10 cellular contexts compared by ENCODE assay signal in the genomic region with DNA sequence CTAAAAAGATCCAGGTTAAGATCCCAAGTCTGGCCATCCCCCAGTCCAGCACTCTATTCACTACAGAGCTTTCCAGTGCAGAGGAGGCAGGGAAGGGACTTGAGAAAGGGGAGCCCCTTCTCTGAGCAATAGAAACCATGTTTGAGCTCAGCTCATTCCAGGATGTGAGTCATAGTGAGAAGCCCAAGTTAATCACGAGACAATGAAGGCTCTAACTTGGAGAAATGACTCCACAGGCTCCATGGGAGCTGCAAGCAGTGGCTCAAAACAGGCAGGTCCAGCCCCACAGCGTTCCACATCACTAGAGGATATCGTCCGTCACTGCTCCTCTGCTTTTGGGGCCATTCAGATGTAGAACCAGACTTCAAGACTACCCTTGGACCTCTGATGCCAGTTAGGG. TPM values are rescaled to one million over a fixed set of nuclear protein-coding genes. Genes with fewer than 3 reads are reported as not detected.
DNase-seq lines count a peak whose midpoint lies in the region; ATAC-seq and TF ChIP-seq lines count a peak whose summit lies in the region.
"Had no signal": no experiment of that assay in that cellular context is flagged by ENCODE, and none has a peak within 500 bp of the region (broad histone marks: within the 10 kb centered on the region; RNA-seq: fewer than 3 reads in every experiment).

No MANE protein-coding gene starts in this region.

- no CpG with 5 or more reads among the region's 4 CpGs for WGBS in IMR-90 (ENCODE audit: extremely low coverage in 2 of 2, insufficient read length in 1 of 2), 2 experiments

- dilution Hi-C loops in IMR-90 (cut with HindIII; ENCODE audit: low sequenced_read_pairs, unreplicated experiment): no loop called here

- peak overlapping the region; percentile 99 for H2BK20ac ChIP-seq in IMR-90 (ENCODE audit: low read depth, low read length)

- H3K4me3 ChIP-seq in IMR-90 (ENCODE audit: insufficient read depth, low read depth, low read length) (no peak overlapping the region), astrocyte of the cerebellum (ENCODE audit: low read depth, low read length) (no peak overlapping the region)
- H3K4me3 ChIP-seq: Peyer's patch had no signal

- H3K18ac ChIP-seq in IMR-90 (ENCODE audit: low read depth, low read length): peak overlapping the region; percentile 93

- POLR2A ChIA-PET in IMR-90 (lab: Charles Lee; ENCODE audit: unreplicated experiment): no interaction called here

- no peaks in the 10 kb centered on the region for H4K20me1 ChIP-seq in IMR-90 (ENCODE audit: insufficient read depth, low read length)

- no peak for TF ChIP-seq CTCF in IMR-90 (conservative IDR thresholded peaks at IDR 0.05; ENCODE audit: low read depth, low read length)
- TF ChIP-seq CTCF in astrocyte of the cerebellum (IDR thresholded peaks at IDR 0.05; ENCODE audit: low read depth, low read length, missing control alignments): no peak

- H3K36me3 ChIP-seq in IMR-90 (ENCODE audit: control insufficient read depth, insufficient read depth, low read length): no peaks in the 10 kb centered on the region
- H3K36me3 ChIP-seq: Peyer's patch had no signal

- peak overlapping the region; percentile 94 for H4K91ac ChIP-seq in IMR-90 (ENCODE audit: insufficient read depth, low read depth, low read length)

- peak overlapping the region; percentile 99 for H2BK15ac ChIP-seq in IMR-90 (ENCODE audit: low read depth, low read length)

- DNase-seq in COLO829 (ENCODE audit: low spot score) (peak; percentile 67), IMR-90 (peak; percentile 96), astrocyte of the cerebellum (ENCODE audit: low read depth) (peak; percentile 77), kidney glomerular epithelial cell (lab: John Stamatoyannopoulos, UW) (peak; percentile 71)
- DNase-seq: GF-D8 had no signal

- CTCF ChIA-PET in IMR-90 (lab: Yijun Ruan, JAX): interaction anchor here (0.7 to 1.2 kb wide), 5 partner anchors 14 to 214 kb away, joined by 3 to 4 read pairs (median 3); no protein-coding TSS in a partner anchor

- H3K56ac ChIP-seq in IMR-90 (ENCODE audit: extremely low read depth, insufficient read depth, low read length): peak overlapping the region; percentile 80

- no TSS peak for BruUV-seq in IMR-90 (replicated peaks; lab: Mats Ljungman, UMichigan)

- TF ChIP-seq RAD21 in IMR-90 (IDR thresholded peaks at IDR 0.05; ENCODE audit: low read length): peak; percentile 21; the same call in 1 of the 2 replicates

- H2BK5ac ChIP-seq in IMR-90 (ENCODE audit: low read depth, low read length, poor library complexity, severe bottlenecking): peak overlapping the region; percentile 77

- peaks cover 8% of the 10 kb centered on the region for H3K9me3 ChIP-seq in IMR-90 (ENCODE audit: control insufficient read depth, insufficient read depth, low read length)

- H2AFZ ChIP-seq in IMR-90 (replicated peaks; ENCODE audit: low read length, poor library complexity): peak overlapping the region; percentile 95

- H3K23ac ChIP-seq in IMR-90 (ENCODE audit: low read depth, low read length): peak overlapping the region; percentile 73; the same call in 1 of the 2 replicates

- H2AK5ac ChIP-seq in IMR-90 (ENCODE audit: low read depth, low read length): peak overlapping the region; percentile 96

- peaks cover 12% of the 10 kb centered on the region for H3K4me1 ChIP-seq in IMR-90 (ENCODE audit: control insufficient read depth, insufficient read depth, low read length)
- H3K4me1 ChIP-seq: Peyer's patch had no signal

- H3K27me3 ChIP-seq in IMR-90 (ENCODE audit: control insufficient read depth, insufficient read depth, low read length): no peaks in the 10 kb centered on the region; the same call in 1 of the 2 replicates
- H3K27me3 ChIP-seq: Peyer's patch had no signal

- H3K79me1 ChIP-seq in IMR-90 (ENCODE audit: low read depth in 1 of 2, low read length in 2 of 2): no peaks in the 10 kb centered on the region

- H2AK9ac ChIP-seq in IMR-90 (replicated peaks; ENCODE audit: low read depth, low read length, poor library complexity): peak overlapping the region; percentile 90

- intact Hi-C loops in IMR-90 (cut with micrococcal nuclease): loop anchor here (5.0 kb wide), 1 partner anchor 55 kb away; no protein-coding TSS in a partner anchor

- no peak for TF ChIP-seq POLR2A in IMR-90 (IDR thresholded peaks at IDR 0.05; ENCODE audit: low read depth, low read length)

- ATAC-seq in IMR-90 (ENCODE audit: low read depth) (peak; percentile 93), GM18909 (IDR thresholded peaks at IDR 0.05; ENCODE audit: poor library complexity, unreplicated experiment) (no peak), HG03378 (IDR thresholded peaks at IDR 0.05; ENCODE audit: unreplicated experiment) (no peak), HG02571 (IDR thresholded peaks at IDR 0.05; ENCODE audit: unreplicated experiment) (no peak), HG02798 (IDR thresholded peaks at IDR 0.05; ENCODE audit: poor library complexity, unreplicated experiment) (no peak)

- peak overlapping the region; percentile 75 to 92 for H4K8ac ChIP-seq in IMR-90 (ENCODE audit: low read depth in 2 of 2, low read length in 2 of 2)

- peaks cover 10% of the 10 kb centered on the region for H3K9me1 ChIP-seq in IMR-90 (ENCODE audit: insufficient read depth, low read length)

- H4K5ac ChIP-seq in IMR-90 (ENCODE audit: low read depth, low read length): peak overlapping the region; percentile 86

- H3K14ac ChIP-seq in IMR-90 (replicated peaks; ENCODE audit: low read depth, low read length): peak overlapping the region; percentile 84

- H3K9ac ChIP-seq in IMR-90 (ENCODE audit: low read depth, low read length): peak overlapping the region; percentile 30

- H2BK120ac ChIP-seq in IMR-90 (ENCODE audit: low read depth, low read length): peak overlapping the region; percentile 99

- H3K27ac ChIP-seq in IMR-90 (ENCODE audit: insufficient read depth, low read length): peak overlapping the region; percentile 91
- H3K27ac ChIP-seq: Peyer's patch had no signal

- in situ Hi-C loops in IMR-90 (cut with MboI; ENCODE audit: low sequenced_read_pairs) (no loop called here), astrocyte of the cerebellum (cut with HindIII; ENCODE audit: low sequenced_read_pairs) (no loop called here)

- peak overlapping the region; percentile 29; the same call in 1 of the 2 replicates for H3K4me2 ChIP-seq in IMR-90 (ENCODE audit: low read depth, low read length)

- H3K4ac ChIP-seq in IMR-90 (ENCODE audit: low read depth, low read length): peak overlapping the region; percentile 93

TF ChIP-seq in IMR-90, 13 proteins besides CTCF, POLR2A, EP300 and RAD21:
- TF ChIP-seq MAFK (IDR thresholded peaks at IDR 0.05; ENCODE audit: low read depth, low read length): no peak
- TF ChIP-seq ELK1 (IDR thresholded peaks at IDR 0.05; ENCODE audit: borderline replicate concordance, low read depth, low read length): no peak
- TF ChIP-seq BHLHE40 (IDR thresholded peaks at IDR 0.05; ENCODE audit: low read depth, low read length): peak; percentile 95
- TF ChIP-seq NFE2L2 (IDR thresholded peaks at IDR 0.05; ENCODE audit: low read depth, low read length): no peak
- TF ChIP-seq SMC3 (IDR thresholded peaks at IDR 0.05; ENCODE audit: low read depth, low read length): peak; percentile 9; the same call in 1 of the 2 replicates
- TF ChIP-seq CEBPB (IDR thresholded peaks at IDR 0.05; ENCODE audit: low read depth, low read length): peak; percentile 36; the same call in 1 of the 2 replicates
- no peak for TF ChIP-seq CHD1 (IDR thresholded peaks at IDR 0.05; ENCODE audit: low read depth, low read length)
- peak; percentile 87 for TF ChIP-seq FOS (IDR thresholded peaks at IDR 0.05; ENCODE audit: low read depth, low read length)
- peak; percentile 53; the same call in 1 of the 2 replicates for TF ChIP-seq MAZ (IDR thresholded peaks at IDR 0.05; ENCODE audit: borderline replicate concordance, low read depth, low read length)
- no peak for TF ChIP-seq RFX5 (IDR thresholded peaks at IDR 0.05; ENCODE audit: low read depth, low read length)
- no peak for TF ChIP-seq MXI1 (IDR thresholded peaks at IDR 0.05; ENCODE audit: borderline replicate concordance, low read depth, low read length)
- no peak for TF ChIP-seq RCOR1 (IDR thresholded peaks at IDR 0.05; ENCODE audit: insufficient replicate concordance, low read length)
- TF ChIP-seq, protein P1, sequence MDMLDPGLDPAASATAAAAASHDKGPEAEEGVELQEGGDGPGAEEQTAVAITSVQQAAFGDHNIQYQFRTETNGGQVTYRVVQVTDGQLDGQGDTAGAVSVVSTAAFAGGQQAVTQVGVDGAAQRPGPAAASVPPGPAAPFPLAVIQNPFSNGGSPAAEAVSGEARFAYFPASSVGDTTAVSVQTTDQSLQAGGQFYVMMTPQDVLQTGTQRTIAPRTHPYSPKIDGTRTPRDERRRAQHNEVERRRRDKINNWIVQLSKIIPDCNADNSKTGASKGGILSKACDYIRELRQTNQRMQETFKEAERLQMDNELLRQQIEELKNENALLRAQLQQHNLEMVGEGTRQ (IDR thresholded peaks at IDR 0.05; ENCODE audit: low read depth, low read length): no peak

RNA-seq across cellular contexts. Expression of gene CAMK2N1, which starts 59.1 kb away (rescaled TPM):
- 10.2 and 28.9 TPM in 2 replicates for total RNA-seq in IMR-90 (2012; rRNA removed)
- polyA plus RNA-seq in IMR-90 (2012; rRNA removed): 44.4 and 46.8 TPM in 2 replicates
- polyA plus RNA-seq in IMR-90 (2012; cell fraction: cytosol; rRNA removed): 21.6 and 22.6 TPM in 2 replicates
- polyA plus RNA-seq in IMR-90 (2012; cell fraction: nucleus; rRNA removed; ENCODE audit: low replicate concordance): 5.2 and 13.1 TPM in 2 replicates
